In genomic region chr12:12528361-12529092, GRCh38 we compare ENCODE assay signal across 1 cellular context.
A peak's percentile ranks its signal among the peaks of the same experiment; 100 is the strongest.
TF ChIP-seq lines count a peak whose summit lies in the region.

No MANE protein-coding gene starts in this region.

TF ChIP-seq in HepG2, 621 proteins besides CTCF, POLR2A, EP300 and RAD21 (continued from another document):
- TF ChIP-seq POLR2AphosphoS2 (IDR thresholded peaks at IDR 0.05; ENCODE audit: low read depth, low read length): 0 out of 2 replicates have a peak, but pooled peaks have one; percentile 1
